ENCODE assay signal across 9 cellular contexts in the genomic region with DNA sequence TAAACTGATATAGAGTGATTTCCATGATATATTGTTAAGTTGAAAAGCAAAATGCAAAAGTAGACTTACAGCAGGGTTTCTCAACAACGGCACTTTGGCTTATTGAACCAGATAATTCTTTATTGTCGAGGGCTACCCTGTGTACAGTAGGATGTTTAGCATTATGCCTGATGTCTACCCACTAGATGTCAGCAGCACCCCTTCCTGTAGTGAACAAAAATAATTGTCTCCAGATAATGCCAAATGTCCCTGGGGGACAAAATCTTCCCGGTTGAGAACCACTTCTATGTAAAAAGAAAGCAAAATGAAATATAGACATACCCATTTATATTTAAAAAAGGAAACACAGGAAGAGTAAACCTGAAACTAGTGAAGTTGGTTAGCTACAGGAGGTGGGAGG. TPM values are rescaled to one million over a fixed set of nuclear protein-coding genes. Genes with fewer than 3 reads are reported as not detected.
DNase-seq lines count a peak whose midpoint lies in the region; ATAC-seq, FAIRE-seq and TF ChIP-seq lines count a peak whose summit lies in the region.
"Had no signal": no experiment of that assay in that cellular context is flagged by ENCODE, and none has a peak within 500 bp of the region (broad histone marks: within the 10 kb centered on the region; RNA-seq: fewer than 3 reads in every experiment).

No MANE protein-coding gene starts in this region.

- H3K4me1 ChIP-seq in lower lobe of right lung = no peaks in the 10 kb centered on the region

- H3K4me1 Mint-ChIP-seq in T-cell = peaks cover 6 to 14% (median 13%) of the 10 kb centered on the region in 3 donors

- POLR2A ChIA-PET in T-cell (lab: Charles Lee) = no interaction called here

- no peaks in the 10 kb centered on the region for H3K36me3 ChIP-seq in lower lobe of right lung

- peak; percentile 65 for FAIRE-seq in GM12892 (lab: Jason Lieb, UNC)

- H3K4me3 Mint-ChIP-seq in T-cell = no peak overlapping the region

- TF ChIP-seq POLR2A in GM12892 (IDR thresholded peaks at IDR 0.05; ENCODE audit: low read depth, low read length) = no peak

- peaks cover 40% of the 10 kb centered on the region for H3K36me3 Mint-ChIP-seq in T-cell

- TF ChIP-seq CTCF in AG09309 (IDR thresholded peaks at IDR 0.05; ENCODE audit: control insufficient read depth, insufficient read depth, low read depth, low read length, missing control alignments) = peak; percentile 18
- TF ChIP-seq CTCF in lower lobe of right lung (IDR thresholded peaks at IDR 0.05) = peak; percentile 13

- no peaks in the 10 kb centered on the region for H3K9me3 Mint-ChIP-seq in T-cell

- ATAC-seq in HG03045 (IDR thresholded peaks at IDR 0.05; ENCODE audit: unreplicated experiment) (peak; percentile 62), T-cell (replicated peaks in 1 of 4) (peak; percentile 57 to 77 (median 75)), lower lobe of right lung (peak in 1 of 2 donors; percentile 38)

- no peak for DNase-seq in AG09309 (ENCODE audit: low read depth)
- no peak for DNase-seq in GM12892 (ENCODE audit: insufficient read length)
- DNase-seq in T-cell = peak in 18 of 34 experiments; percentile 1 to 22 (median 11)
- DNase-seq in lower lobe of right lung = no peak
- no peak for DNase-seq in dedifferentiated amniotic fluid mesenchymal stem cell (ENCODE audit: extremely low spot score)
- DNase-seq in NCI-H2227 treated with DMSO at 0.1 percent for 48 hours (lab: John Stamatoyannopoulos, UW) = no peak
- DNase-seq in cerebellar cortex (ENCODE audit: low spot score) = no peak

- no peaks in the 10 kb centered on the region for H3K27me3 Mint-ChIP-seq in T-cell

- no peaks in the 10 kb centered on the region for H3K9me3 ChIP-seq in lower lobe of right lung

- H3K4me3 ChIP-seq in AG09309 (ENCODE audit: control insufficient read depth, low read depth, low read length) (no peak overlapping the region), lower lobe of right lung (no peak overlapping the region)

- intact Hi-C loops in lower lobe of right lung (cut with DNase I) = no loop called here

- CTCF ChIA-PET in T-cell (lab: Charles Lee) = interaction anchor here in 1 of 2 donors (0.6 to 2.5 kb wide), 3 partner anchors 105 to 403 kb away, joined by 3 to 10 read pairs (median 5); no protein-coding TSS in a partner anchor

- peak overlapping the region in 1 of 2 donors; percentile 41 for H3K27ac Mint-ChIP-seq in T-cell

- H3K27ac ChIP-seq in lower lobe of right lung = no peak overlapping the region

- H3K27me3 ChIP-seq in lower lobe of right lung (ENCODE audit: low read depth) = no peaks in the 10 kb centered on the region

RNA-seq across cellular contexts. Expression of a gene that starts 32.4 kb away (rescaled TPM):
- polyA plus RNA-seq in GM12892 (2012; ENCODE audit: missing spikeins) = 4.3 TPM
- total RNA-seq in T-cell = 10 to 100 TPM; 10.9 to 16.8 (median 14.7) TPM
- total RNA-seq in lower lobe of right lung = 0.47 TPM
- total RNA-seq: glomerular endothelial cell had no signal

Comparison
In these comparisons a context has a peak if more than half of its experiments do, and no peak if none do; other contexts are left out.
1. DNase-seq: peak in T-cell (18 of 34); none in AG09309 (single experiment), GM12892 (single experiment), lower lobe of right lung (single experiment), dedifferentiated amniotic fluid mesenchymal stem cell (single experiment), NCI-H2227 treated with DMSO at 0.1 percent for 48 hours (single experiment) and cerebellar cortex (single experiment).